ENCODE assay signal across 9 cellular contexts in genomic region chr1:161158316-161159016, GRCh38. TPM values are rescaled to one million over a fixed set of nuclear protein-coding genes. Genes with fewer than 3 reads are reported as not detected.
DNase-seq lines count a peak whose midpoint lies in the region; ATAC-seq, FAIRE-seq and TF ChIP-seq lines count a peak whose summit lies in the region.
"Had no signal": no experiment of that assay in that cellular context is flagged by ENCODE, and none has a peak within 500 bp of the region (broad histone marks: within the 10 kb centered on the region; RNA-seq: fewer than 3 reads in every experiment).

No MANE protein-coding gene starts in this region.

- H3K9me3 ChIP-seq in endothelial cell of umbilical vein (replicated peaks; ENCODE audit: control insufficient read depth, insufficient read depth, low read length) (no peaks in the 10 kb centered on the region), pancreas (no peaks in the 10 kb centered on the region)

- no peak for FAIRE-seq in endothelial cell of umbilical vein (lab: Jason Lieb, UNC)
- no peak for FAIRE-seq in pancreas (lab: Jason Lieb, UNC)
- FAIRE-seq: colon had no signal

- H3K4me3 ChIP-seq in GM06990 (replicated peaks; ENCODE audit: low read depth, low read length) (peak overlapping the region; percentile 77), endothelial cell of umbilical vein (replicated peaks in 1 of 3; ENCODE audit: insufficient read depth in 1 of 3, low read depth in 1 of 3, low read length in 3 of 3) (no peak overlapping the region), pancreas (peak overlapping the region in 3 of 4 donors; percentile 81 to 95 (median 92))

- no peaks in the 10 kb centered on the region for H3K9me1 ChIP-seq in endothelial cell of umbilical vein (replicated peaks; ENCODE audit: control insufficient read depth, extremely low read depth, insufficient read depth, low read length)

- TF ChIP-seq CTCF in GM06990 (IDR thresholded peaks at IDR 0.05; ENCODE audit: insufficient read depth, low read length, poor library complexity, severe bottlenecking) (no peak), endothelial cell of umbilical vein (IDR thresholded peaks at IDR 0.05; ENCODE audit: extremely low read depth in 1 of 2, insufficient read depth in 1 of 2, low read depth in 1 of 2, low read length in 2 of 2) (no peak), pancreas (IDR thresholded peaks at IDR 0.05) (no peak)

- dilution Hi-C loops in endothelial cell of umbilical vein (cut with MboI; ENCODE audit: extremely low pct_ligation_motif_present, low sequenced_read_pairs): no loop called here

- intact Hi-C loops in endothelial cell of umbilical vein (cut with micrococcal nuclease): loop anchor here (2.0 kb wide), 1 partner anchor 40 kb away; the partner anchor contains the start of genes NIT1 and PFDN2
- intact Hi-C loops in pancreas (cut with DNase I): no loop called here

- H4K20me1 ChIP-seq in endothelial cell of umbilical vein (replicated peaks; ENCODE audit: control insufficient read depth, extremely low read depth, insufficient read depth, low read length): no peaks in the 10 kb centered on the region

- H3K4me2 ChIP-seq in endothelial cell of umbilical vein (ENCODE audit: insufficient read depth, low read length): peak overlapping the region; percentile 32

- H3K79me2 ChIP-seq in endothelial cell of umbilical vein (ENCODE audit: control insufficient read depth, insufficient read depth, low read length): peaks cover 7% of the 10 kb centered on the region

- no peak overlapping the region for H3K9ac ChIP-seq in endothelial cell of umbilical vein (replicated peaks; ENCODE audit: extremely low read depth, insufficient read depth, low read length)

- BruUV-seq in endothelial cell of umbilical vein (replicated peaks; lab: Mats Ljungman, UMichigan): no TSS peak

- CTCF ChIA-PET in endothelial cell of umbilical vein (lab: Charles Lee): interaction anchor here (0.7 to 2.1 kb wide), 2 partner anchors 161 to 224 kb away, joined by 3 to 9 read pairs; no protein-coding TSS in a partner anchor

- no peaks in the 10 kb centered on the region for H3K27me3 ChIP-seq in GM06990 (replicated peaks; ENCODE audit: control insufficient read depth, insufficient read depth, low read length)
- no peaks in the 10 kb centered on the region for H3K27me3 ChIP-seq in endothelial cell of umbilical vein (ENCODE audit: control insufficient read depth in 2 of 2, insufficient read depth in 2 of 2, low read length in 2 of 2)
- no peaks in the 10 kb centered on the region for H3K27me3 ChIP-seq in pancreas

- H3K4me1 ChIP-seq in endothelial cell of umbilical vein (ENCODE audit: control insufficient read depth, extremely low read depth, insufficient read depth, low read length): peaks cover 7% of the 10 kb centered on the region
- peaks cover 8 to 17% (median 11%) of the 10 kb centered on the region in 3 donors for H3K4me1 ChIP-seq in pancreas

- WGBS in pancreas, 2 donors: 58 to 60% methylated on average over 9 of the region's 9 CpGs

- H2AFZ ChIP-seq in endothelial cell of umbilical vein (ENCODE audit: low read depth, low read length): no peak overlapping the region

- no peak for DNase-seq in GM06990 (ENCODE audit: extremely low read depth, insufficient read length)
- DNase-seq in OCI-M2 (lab: John Stamatoyannopoulos, UW; ENCODE audit: unreplicated experiment): peak; percentile 24
- DNase-seq in endothelial cell of umbilical vein (ENCODE audit: low read depth, low spot score): no peak
- no peak for DNase-seq in pancreas
- no peak for DNase-seq in NCI-H146 treated with DMSO at 0.1 percent for 48 hours (lab: John Stamatoyannopoulos, UW; ENCODE audit: unreplicated experiment)
- no peak for DNase-seq in KG1 (lab: John Stamatoyannopoulos, UW)
- DNase-seq in NCI-H446 (lab: John Stamatoyannopoulos, UW): no peak
- DNase-seq in inferior parietal cortex (ENCODE audit: extremely low spot score): no peak

- ATAC-seq in pancreas: no peak

- H3K27ac ChIP-seq in endothelial cell of umbilical vein (ENCODE audit: insufficient read depth, low read depth, low read length) (no peak overlapping the region), pancreas (peak overlapping the region in 3 of 4 donors; percentile 66 to 87 (median 84))

- H3K36me3 ChIP-seq in GM06990 (ENCODE audit: control insufficient read depth, insufficient read depth, low read length) (peaks cover 3% of the 10 kb centered on the region; the same call in 1 of the 2 replicates), endothelial cell of umbilical vein (ENCODE audit: control insufficient read depth in 2 of 2, extremely low read depth in 1 of 2, insufficient read depth in 2 of 2, low read length in 2 of 2) (peaks cover 2 to 10% of the 10 kb centered on the region in 2 experiments), pancreas (no peaks in the 10 kb centered on the region)

- no peak for TF ChIP-seq POLR2A in endothelial cell of umbilical vein (IDR thresholded peaks at IDR 0.05; ENCODE audit: low read depth, low read length)

- POLR2A ChIA-PET in endothelial cell of umbilical vein (lab: Charles Lee): interaction anchor here (0.7 kb wide), 1 partner anchor 137 kb away, joined by 4 read pairs; the partner anchor contains the start of gene F11R

TF ChIP-seq in endothelial cell of umbilical vein, 7 proteins besides CTCF, POLR2A, EP300 and RAD21 (continues in another document):
- TF ChIP-seq FOS (IDR thresholded peaks at IDR 0.05; ENCODE audit: borderline replicate concordance, insufficient read depth, low read length): no peak
- no peak for TF ChIP-seq GATA2 (IDR thresholded peaks at IDR 0.05; ENCODE audit: insufficient read depth, insufficient read length, low read depth, low read length)
- TF ChIP-seq MYC (IDR thresholded peaks at IDR 0.05; ENCODE audit: low read depth, low read length): no peak
- TF ChIP-seq JUN (IDR thresholded peaks at IDR 0.05; ENCODE audit: borderline replicate concordance, insufficient read depth, insufficient read length, low read depth): no peak
- TF ChIP-seq POLR2AphosphoS5 (IDR thresholded peaks at IDR 0.05; ENCODE audit: insufficient read depth, low read depth, low read length): no peak

RNA-seq across cellular contexts. Expression of gene USP21, which starts 0.8 kb away (rescaled TPM):
- total RNA-seq in endothelial cell of umbilical vein: 18.7 and 19.7 TPM in 2 replicates
- polyA plus RNA-seq in endothelial cell of umbilical vein: 29.2 and 34.9 TPM in 2 replicates
- polyA plus RNA-seq in endothelial cell of umbilical vein (2011; cell fraction: cytosol; rRNA removed): 21.0 and 21.5 TPM in 2 replicates
- polyA plus RNA-seq in endothelial cell of umbilical vein (2011; cell fraction: nucleus; rRNA removed): 84.5 and 91.0 TPM in 2 replicates
- polyA plus RNA-seq in endothelial cell of umbilical vein (2012): 14.6 and 14.7 TPM in 2 replicates
- polyA minus RNA-seq in endothelial cell of umbilical vein: 16.3 TPM in 2 replicates
- 16.2 TPM for polyA minus RNA-seq in endothelial cell of umbilical vein (2011; cell fraction: cytosol; rRNA and poly(A)+ RNA removed)
- polyA minus RNA-seq in endothelial cell of umbilical vein (2011; cell fraction: nucleus; rRNA and poly(A)+ RNA removed): 16.0 and 18.2 TPM in 2 replicates
- total RNA-seq in pancreas: 10 to 100 TPM in 3 of 6 donors, 1 to 10 TPM in 3; 7.9 to 18.4 (median 9.5) TPM
- 10 to 100 TPM; 21.1 to 25.3 TPM for polyA plus RNA-seq in pancreas

RNA-seq across cellular contexts. Expression of gene UFC1, which starts 4.7 kb away (rescaled TPM):
- total RNA-seq in endothelial cell of umbilical vein: 102 and 110 TPM in 2 replicates
- polyA plus RNA-seq in endothelial cell of umbilical vein: 115 and 149 TPM in 2 replicates
- polyA plus RNA-seq in endothelial cell of umbilical vein (2011; cell fraction: cytosol; rRNA removed): 198 and 222 TPM in 2 replicates
- polyA plus RNA-seq in endothelial cell of umbilical vein (2011; cell fraction: nucleus; rRNA removed): 63.9 and 87.7 TPM in 2 replicates
- polyA plus RNA-seq in endothelial cell of umbilical vein (2012): 124 and 128 TPM in 2 replicates
- 68.2 and 73.7 TPM in 2 replicates for polyA minus RNA-seq in endothelial cell of umbilical vein
- 45.0 TPM for polyA minus RNA-seq in endothelial cell of umbilical vein (2011; cell fraction: cytosol; rRNA and poly(A)+ RNA removed)
- 22.1 and 30.2 TPM in 2 replicates for polyA minus RNA-seq in endothelial cell of umbilical vein (2011; cell fraction: nucleus; rRNA and poly(A)+ RNA removed)
- total RNA-seq in pancreas: 10 to 100 TPM; 59.5 to 80.7 (median 70.4) TPM
- polyA plus RNA-seq in pancreas: 100 to 1,000 TPM in 1 of 2 donors, 10 to 100 TPM in 1; 78.4 to 107 TPM

RNA-seq across cellular contexts. Expression of gene PPOX, which starts 7.8 kb away (rescaled TPM):
- total RNA-seq in endothelial cell of umbilical vein (28.5 and 28.9 TPM in 2 replicates), pancreas (10 to 100 TPM in 3 of 6 donors, 1 to 10 TPM in 3; 7.4 to 14.3 (median 10.2) TPM)
- polyA plus RNA-seq in endothelial cell of umbilical vein (26.4 and 31.3 TPM in 2 replicates), pancreas (10 to 100 TPM; 42.0 to 56.4 TPM)
- polyA plus RNA-seq in endothelial cell of umbilical vein (2011; cell fraction: cytosol; rRNA removed): 11.8 and 15.6 TPM in 2 replicates
- polyA plus RNA-seq in endothelial cell of umbilical vein (2011; cell fraction: nucleus; rRNA removed): 118 and 123 TPM in 2 replicates
- 17.9 and 19.2 TPM in 2 replicates for polyA plus RNA-seq in endothelial cell of umbilical vein (2012)
- 13.7 and 16.0 TPM in 2 replicates for polyA minus RNA-seq in endothelial cell of umbilical vein
- polyA minus RNA-seq in endothelial cell of umbilical vein (2011; cell fraction: cytosol; rRNA and poly(A)+ RNA removed): 13.5 TPM
- 17.6 and 19.1 TPM in 2 replicates for polyA minus RNA-seq in endothelial cell of umbilical vein (2011; cell fraction: nucleus; rRNA and poly(A)+ RNA removed)

RNA-seq across cellular contexts. Expression of gene B4GALT3, which starts 18.8 kb away (rescaled TPM):
- total RNA-seq in endothelial cell of umbilical vein (39.5 and 39.8 TPM in 2 replicates), pancreas (10 to 100 TPM; 14.8 to 22.0 (median 19.0) TPM)
- polyA plus RNA-seq in endothelial cell of umbilical vein (55.5 and 60.4 TPM in 2 replicates), pancreas (10 to 100 TPM; 29.7 to 35.6 TPM)
- 43.9 and 47.0 TPM in 2 replicates for polyA plus RNA-seq in endothelial cell of umbilical vein (2011; cell fraction: cytosol; rRNA removed)
- polyA plus RNA-seq in endothelial cell of umbilical vein (2011; cell fraction: nucleus; rRNA removed): 46.1 and 53.2 TPM in 2 replicates
- 36.9 and 38.5 TPM in 2 replicates for polyA plus RNA-seq in endothelial cell of umbilical vein (2012)
- 22.8 and 24.6 TPM in 2 replicates for polyA minus RNA-seq in endothelial cell of umbilical vein
- 18.3 TPM for polyA minus RNA-seq in endothelial cell of umbilical vein (2011; cell fraction: cytosol; rRNA and poly(A)+ RNA removed)
- polyA minus RNA-seq in endothelial cell of umbilical vein (2011; cell fraction: nucleus; rRNA and poly(A)+ RNA removed): 13.6 and 14.2 TPM in 2 replicates

RNA-seq across cellular contexts. Expression of gene DEDD, which starts 26.0 kb away (rescaled TPM):
- total RNA-seq in endothelial cell of umbilical vein (50.2 and 54.9 TPM in 2 replicates), pancreas (10 to 100 TPM; 12.4 to 20.8 (median 15.6) TPM)
- polyA plus RNA-seq in endothelial cell of umbilical vein (78.3 and 81.8 TPM in 2 replicates), pancreas (10 to 100 TPM; 11.1 to 19.7 TPM)
- polyA plus RNA-seq in endothelial cell of umbilical vein (2011; cell fraction: cytosol; rRNA removed): 68.5 and 69.2 TPM in 2 replicates
- 62.1 and 68.5 TPM in 2 replicates for polyA plus RNA-seq in endothelial cell of umbilical vein (2011; cell fraction: nucleus; rRNA removed)
- 36.7 and 46.4 TPM in 2 replicates for polyA plus RNA-seq in endothelial cell of umbilical vein (2012)
- 118 and 132 TPM in 2 replicates for polyA minus RNA-seq in endothelial cell of umbilical vein
- polyA minus RNA-seq in endothelial cell of umbilical vein (2011; cell fraction: cytosol; rRNA and poly(A)+ RNA removed): 18.5 TPM
- 21.3 and 24.1 TPM in 2 replicates for polyA minus RNA-seq in endothelial cell of umbilical vein (2011; cell fraction: nucleus; rRNA and poly(A)+ RNA removed)

Comparison
In these comparisons a context has a peak if more than half of its experiments do, and no peak if none do; other contexts are left out.
1. H3K4me3 ChIP-seq: peak in GM06990 (single experiment) and pancreas (3 of 4); none in endothelial cell of umbilical vein (0 of 3).